8 cellular contexts compared by ENCODE assay signal in the genomic region with DNA sequence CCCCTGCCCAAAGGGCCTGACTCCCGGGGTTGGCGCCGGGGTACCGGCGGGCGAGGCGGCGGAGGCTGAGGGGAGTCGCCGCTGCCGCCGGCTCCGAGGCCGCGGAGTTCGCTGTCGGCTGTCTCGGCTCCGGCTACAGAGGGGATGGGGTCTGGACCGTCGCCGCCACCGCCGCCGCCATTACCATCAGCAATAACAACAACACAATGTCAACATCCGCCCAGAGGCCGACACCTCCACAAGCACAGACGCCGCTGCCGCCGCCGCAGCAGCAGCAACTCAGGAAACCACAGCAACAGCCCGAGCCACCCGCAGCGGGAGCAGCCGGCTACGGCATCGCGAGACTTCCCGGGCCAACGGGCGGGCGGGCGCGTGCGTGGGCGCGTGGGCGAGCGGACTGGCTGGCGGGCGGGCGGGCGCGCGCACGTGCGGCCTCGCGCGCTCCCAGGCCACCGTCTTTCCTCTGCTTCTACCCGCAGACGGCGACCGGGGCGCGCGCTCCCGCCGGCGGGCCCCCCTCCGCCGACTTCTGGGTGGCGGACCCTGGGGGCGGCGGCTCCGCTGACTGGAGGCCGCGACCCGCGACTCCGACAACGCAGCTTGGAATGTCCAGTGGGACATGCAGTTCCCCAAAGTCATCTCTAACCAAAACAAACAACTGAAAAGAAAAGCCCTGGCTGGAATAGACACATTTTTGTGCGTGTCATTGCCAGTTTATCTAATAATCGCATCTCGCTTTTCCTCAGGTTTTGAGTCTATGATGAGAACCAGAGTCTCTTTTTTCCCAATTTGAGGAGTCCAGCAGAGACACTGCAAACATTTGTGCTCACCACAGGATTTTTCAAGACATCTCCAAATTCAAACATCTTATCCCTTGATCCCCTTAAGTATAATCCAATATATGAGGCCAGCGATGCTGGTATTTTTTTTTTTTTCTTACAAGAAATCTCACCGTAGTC. TPM values are rescaled to one million over a fixed set of nuclear protein-coding genes. Genes with fewer than 3 reads are reported as not detected.
DNase-seq lines count a peak whose midpoint lies in the region; ATAC-seq and TF ChIP-seq lines count a peak whose summit lies in the region.

A gene (minus strand): TSS at position 289 of the 959 bp plus-strand sequence. CDS start 305 bp downstream, outside the sequence.

- peak; percentile 95 for ATAC-seq in HG02884 (IDR thresholded peaks at IDR 0.05; ENCODE audit: unreplicated experiment)
- peak; percentile 74 to 95 (median 90) for ATAC-seq in heart left ventricle

- intact Hi-C loops in T-helper 1 cell treated with Interleukin-12 subunit alpha and Interleukin-12 subunit beta and Interleukin-4 antibody, amounts not matched to agents 30 ng/mL and 1 ng/mL, for 36 hours (cut with micrococcal nuclease) = loop anchor here (1.0 to 10.0 kb wide), 10 partner anchors 8 to 1883 kb away; a partner anchor contains a TSS
- intact Hi-C loops in adrenal gland (cut with DNase I) (no loop called here), heart left ventricle (cut with DNase I) (loop anchor here in 8 of 10 donors (1.0 to 10.0 kb wide), 6 partner anchors 38 to 360 kb away; a partner anchor contains a TSS), transverse colon (cut with DNase I; ENCODE audit: low total_unique reads) (loop anchor here (10.0 kb wide), 1 partner anchor 160 kb away; a partner anchor contains a TSS)

- H3K27ac ChIP-seq in adrenal gland = peak within 1 kb of the TSS; percentile 87 to 99 (median 94)
- peak within 1 kb of the TSS; percentile 86 to 97 (median 94) for H3K27ac ChIP-seq in heart left ventricle
- peak within 1 kb of the TSS; percentile 95 to 98 (median 97) for H3K27ac ChIP-seq in transverse colon

- TF ChIP-seq CTCF in adrenal gland (IDR thresholded peaks at IDR 0.05) (peak in 1 of 6 experiments; percentile 1), heart left ventricle (IDR thresholded peaks at IDR 0.05) (no peak), transverse colon (IDR thresholded peaks at IDR 0.05) (no peak)

- TF ChIP-seq EP300 in transverse colon (IDR thresholded peaks at IDR 0.05; ENCODE audit: low read depth) = peak; percentile 61

- H3K9me3 ChIP-seq in adrenal gland (replicated peaks in 1 of 3) = no peaks in the 10 kb centered on the region
- peaks cover 0 to 10% (median 0%) of the 10 kb centered on the region in 12 donors for H3K9me3 ChIP-seq in heart left ventricle
- H3K9me3 ChIP-seq in transverse colon = no peaks in the 10 kb centered on the region

- DNase-seq in NCI-H1694 (lab: John Stamatoyannopoulos, UW) (peak; percentile 67), adrenal gland (peak; percentile 96 to 98 (median 96)), heart left ventricle (peak; percentile 96 to 99 (median 97)), pons (ENCODE audit: low spot score) (peak; percentile 74), transverse colon (peak; percentile 96)

- H3K4me3 ChIP-seq in adrenal gland = peak within 1 kb of the TSS; percentile 85 to 98 (median 94)
- peak within 1 kb of the TSS; percentile 84 to 100 (median 96) for H3K4me3 ChIP-seq in heart left ventricle
- H3K4me3 ChIP-seq in transverse colon = peak within 1 kb of the TSS; percentile 86 to 99 (median 96)

- H3K36me3 ChIP-seq in adrenal gland (replicated peaks in 1 of 2) (no peaks in the 10 kb centered on the region), heart left ventricle (no peaks in the 10 kb centered on the region), transverse colon (peaks cover 0 to 4% (median 0%) of the 10 kb centered on the region in 4 donors)

- 1 to 8% (median 1%) methylated on average over 5 to 89 of the region's 89 CpGs for WGBS in adrenal gland, 4 donors
- 1 to 2% (median 1%) methylated on average over 26 to 89 of the region's 89 CpGs for WGBS in heart left ventricle, 4 donors
- WGBS in transverse colon (ENCODE audit: low coverage in 1 of 2), 2 donors = 2 to 4% methylated on average over 5 to 28 of the region's 89 CpGs

- H3K27me3 ChIP-seq in adrenal gland (no peaks in the 10 kb centered on the region), heart left ventricle (no peaks in the 10 kb centered on the region), transverse colon (no peaks in the 10 kb centered on the region)

- peak; percentile 92 for TF ChIP-seq POLR2A in GM15510 (IDR thresholded peaks at IDR 0.05; ENCODE audit: borderline replicate concordance, extremely low read depth, insufficient read length)
- peak; percentile 97 to 99 for TF ChIP-seq POLR2A in adrenal gland (IDR thresholded peaks at IDR 0.05)
- TF ChIP-seq POLR2A in heart left ventricle (IDR thresholded peaks at IDR 0.05) = peak; percentile 83 to 94
- peak; percentile 97 for TF ChIP-seq POLR2A in transverse colon (IDR thresholded peaks at IDR 0.05)

- H3K4me1 ChIP-seq in adrenal gland (replicated peaks in 1 of 2) (peaks cover 25 to 46% of the 10 kb centered on the region in 2 donors), heart left ventricle (peaks cover under 1 to 65% (median 53%) of the 10 kb centered on the region in 12 donors), transverse colon (peaks cover 14 to 50% (median 31%) of the 10 kb centered on the region in 4 donors)

- in situ Hi-C loops in transverse colon (cut with MboI; ENCODE audit: low pct_ligation_motif_present in 1 of 4, low pct_unique_long_range_greater_than_20kb in 1 of 4, low sequenced_read_pairs in 3 of 4) = loop anchor here in 2 of 4 donors (25.0 kb wide), 1 partner anchor 702 kb away; a partner anchor contains a TSS

RNA-seq across cellular contexts. Expression of the gene that starts here (rescaled TPM):
- 15.2 and 18.1 TPM in 2 replicates for total RNA-seq in T-helper 1 cell treated with Interleukin-12 subunit alpha and Interleukin-12 subunit beta and Interleukin-4 antibody, amounts not matched to agents 30 ng/mL and 1 ng/mL, for 36 hours
- total RNA-seq in adrenal gland (10 to 100 TPM; 19.7 to 68.0 (median 26.9) TPM), heart left ventricle (10 to 100 TPM in 6 of 9 donors, 1 to 10 TPM in 3; 5.5 to 17.3 (median 11.2) TPM), transverse colon (100 to 1,000 TPM in 1 of 4 donors, 10 to 100 TPM in 3; 36.2 to 106 (median 52.0) TPM)
- polyA plus RNA-seq in adrenal gland (10 to 100 TPM in 2 of 3 donors, 1 to 10 TPM in 1; 9.7 to 18.6 (median 14.6) TPM), heart left ventricle (10 to 100 TPM in 1 of 2 donors, 1 to 10 TPM in 1; 5.9 to 17.8 TPM)

Comparison
In these comparisons a context has a peak if more than half of its experiments do, and no peak if none do; other contexts are left out.
1. Peak in every context shown above with its lines: DNase-seq, ATAC-seq, H3K4me3 ChIP-seq and H3K27ac ChIP-seq.
2. intact Hi-C loops: an anchor here in T-helper 1 cell treated with Interleukin-12 subunit alpha and Interleukin-12 subunit beta and Interleukin-4 antibody, amounts not matched to agents 30 ng/mL and 1 ng/mL, for 36 hours (1.0 to 10.0 kb wide), heart left ventricle (1.0 to 10.0 kb wide) and transverse colon (10.0 kb wide); none called in adrenal gland.